Comparison of ENCODE assay signal across 8 cellular contexts in the genomic region with DNA sequence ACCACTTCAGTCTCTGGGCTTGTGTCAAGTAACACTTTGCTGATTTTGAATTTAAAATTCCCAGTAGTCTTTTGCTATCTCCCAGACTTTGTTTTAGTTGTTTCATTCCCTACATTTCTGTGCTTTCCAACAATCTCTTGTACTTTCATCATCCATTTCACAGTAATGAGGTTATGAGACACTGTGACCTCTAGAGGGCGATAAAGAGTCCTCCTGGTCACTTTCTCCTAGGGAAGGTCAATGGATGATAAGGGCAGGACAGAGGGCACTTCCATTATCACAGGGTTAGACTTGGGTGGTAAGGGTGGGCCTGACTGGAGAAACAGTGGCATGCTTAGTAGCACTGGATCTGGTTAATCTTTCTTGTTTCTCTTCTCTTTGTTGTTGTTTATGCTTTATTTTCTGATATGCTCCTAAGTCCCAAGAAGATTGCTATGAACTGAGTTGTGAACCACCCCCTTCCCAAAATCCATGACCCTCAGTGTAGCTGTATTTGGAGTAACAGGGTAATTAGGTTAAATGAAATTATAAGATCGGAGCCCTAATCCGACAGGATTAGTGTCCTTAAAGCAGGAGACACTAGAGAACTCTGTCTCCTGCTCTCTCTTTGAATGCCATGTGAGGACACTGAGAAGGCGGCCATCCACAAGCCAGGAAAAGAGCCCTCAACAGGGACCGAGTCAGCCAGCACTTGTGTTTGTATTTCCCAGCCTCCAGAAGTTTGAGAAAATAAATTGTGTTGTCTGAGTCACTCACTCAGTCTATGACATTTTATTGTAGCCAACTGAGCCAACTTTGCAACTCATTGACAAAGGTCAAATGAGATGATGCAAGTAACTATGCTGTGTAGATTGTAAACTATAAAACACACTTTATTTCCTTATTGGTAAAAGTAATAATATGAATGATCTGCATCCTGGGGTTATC.
DNase-seq lines count a peak whose midpoint lies in the region; ATAC-seq and TF ChIP-seq lines count a peak whose summit lies in the region.

No MANE protein-coding gene starts in this region.

- H3K27me3 ChIP-seq in right atrium auricular region (no peaks in the 10 kb centered on the region), tibial nerve (no peaks in the 10 kb centered on the region), gastrocnemius medialis (no peaks in the 10 kb centered on the region)

- H3K4me1 ChIP-seq in right atrium auricular region, result no peaks in the 10 kb centered on the region
- H3K4me1 ChIP-seq in tibial nerve, result no peaks in the 10 kb centered on the region
- H3K4me1 ChIP-seq in gastrocnemius medialis, result no peaks in the 10 kb centered on the region

- no peak for TF ChIP-seq EP300 in tibial nerve (IDR thresholded peaks at IDR 0.05)

- peak; percentile 8 for DNase-seq in CMK (ENCODE audit: low read depth)
- DNase-seq in HPDE6-E6E7 (ENCODE audit: extremely low spot score), result peak; percentile 23
- DNase-seq in SK-MEL-5 (ENCODE audit: low read depth, low spot score), result peak; percentile 70
- DNase-seq in right atrium auricular region (ENCODE audit: low spot score), result no peak
- no peak for DNase-seq in tibial nerve (ENCODE audit: low spot score in 2 of 2)
- DNase-seq in cerebellar nuclear complex (lab: John Stamatoyannopoulos, UW), result no peak
- DNase-seq in gastrocnemius medialis, result no peak

- ATAC-seq in GM18907 (IDR thresholded peaks at IDR 0.05; ENCODE audit: unreplicated experiment), result peak; percentile 44
- no peak for ATAC-seq in gastrocnemius medialis

- WGBS in tibial nerve, 2 donors, result 54 to 55% methylated on average over 5 of the region's 5 CpGs

- in situ Hi-C loops in SK-MEL-5 (cut with HindIII; ENCODE audit: low pct_unique_long_range_greater_than_20kb, low sequenced_read_pairs) (no loop called here), gastrocnemius medialis (cut with MboI; ENCODE audit: low sequenced_read_pairs in 4 of 4) (no loop called here)

- H3K4me3 ChIP-seq in right atrium auricular region, result no peak overlapping the region
- H3K4me3 ChIP-seq in tibial nerve, result no peak overlapping the region
- no peak overlapping the region for H3K4me3 ChIP-seq in gastrocnemius medialis

- H3K36me3 ChIP-seq in right atrium auricular region (no peaks in the 10 kb centered on the region), tibial nerve (no peaks in the 10 kb centered on the region), gastrocnemius medialis (no peaks in the 10 kb centered on the region)

- TF ChIP-seq POLR2A in tibial nerve (IDR thresholded peaks at IDR 0.05) (no peak), gastrocnemius medialis (IDR thresholded peaks at IDR 0.05) (no peak)

- peak; percentile 20 to 62 for TF ChIP-seq CTCF in right atrium auricular region (IDR thresholded peaks at IDR 0.05)
- peak in 3 of 5 experiments; percentile 18 to 28 (median 20) for TF ChIP-seq CTCF in tibial nerve (IDR thresholded peaks at IDR 0.05)
- peak in 2 of 5 experiments; percentile 18 to 38 for TF ChIP-seq CTCF in gastrocnemius medialis (IDR thresholded peaks at IDR 0.05 in 4 of 5, conservative IDR thresholded peaks at IDR 0.05 in 1 of 5)

- no peak overlapping the region for H3K27ac ChIP-seq in right atrium auricular region
- no peak overlapping the region for H3K27ac ChIP-seq in tibial nerve
- no peak overlapping the region for H3K27ac ChIP-seq in gastrocnemius medialis

- H3K9me3 ChIP-seq in right atrium auricular region, result no peaks in the 10 kb centered on the region
- H3K9me3 ChIP-seq in tibial nerve, result no peaks in the 10 kb centered on the region
- no peaks in the 10 kb centered on the region for H3K9me3 ChIP-seq in gastrocnemius medialis

- intact Hi-C loops in gastrocnemius medialis (cut with DNase I; ENCODE audit: low total_unique reads), result no loop called here

Comparison
In these comparisons a context has a peak if more than half of its experiments do, and no peak if none do; other contexts are left out.
1. DNase-seq: peak in CMK (single experiment), HPDE6-E6E7 (single experiment) and SK-MEL-5 (single experiment); none in right atrium auricular region (single experiment), tibial nerve (0 of 2), cerebellar nuclear complex (0 of 2) and gastrocnemius medialis (0 of 2).